Comparison of ENCODE assay signal across 18 cellular contexts in genomic region chr3:173663664-173664063, GRCh38.
A peak's percentile ranks its signal among the peaks of the same experiment; 100 is the strongest.
DNase-seq lines count a peak whose midpoint lies in the region; ATAC-seq and TF ChIP-seq lines count a peak whose summit lies in the region.
"Had no signal": no experiment of that assay in that cellular context is flagged by ENCODE, and none has a peak within 500 bp of the region (broad histone marks: within the 10 kb centered on the region; RNA-seq: fewer than 3 reads in every experiment).

No MANE protein-coding gene starts in this region.

- peaks cover 27% of the 10 kb centered on the region; the same call in 1 of the 2 replicates for H3F3A ChIP-seq in GM23248 (ENCODE audit: insufficient read depth)

- no peaks in the 10 kb centered on the region for H4K20me1 ChIP-seq in GM23248 (ENCODE audit: insufficient read depth)

- H3K36me3 ChIP-seq in GM23248 (ENCODE audit: low read depth) (no peaks in the 10 kb centered on the region), adipocyte (ENCODE audit: control insufficient read depth, insufficient read depth, low read length, severe bottlenecking) (no peaks in the 10 kb centered on the region)

- no peak for TF ChIP-seq CTCF in fibroblast of villous mesenchyme (IDR thresholded peaks at IDR 0.05; ENCODE audit: insufficient read depth, low read depth, low read length)

- H3K4me1 ChIP-seq in GM23248 (ENCODE audit: insufficient read depth) (peaks cover 34% of the 10 kb centered on the region), adipocyte (ENCODE audit: control insufficient read depth, insufficient read depth, low read length) (no peaks in the 10 kb centered on the region)

- DNase-seq in COLO829 (ENCODE audit: low spot score) (peak; percentile 65), GM23248 (peak; percentile 75), adipocyte (ENCODE audit: low read depth) (peak; percentile 38), fibroblast of villous mesenchyme (ENCODE audit: low read depth) (peak; percentile 6), HuH-7.5 (ENCODE audit: low spot score) (no peak)
- DNase-seq in activated CD4-positive, alpha-beta T cell treated with anti-CD3 and anti-CD28 coated beads, Interleukin-2, amount 50 U/mL, for 4 hours, result no peak
- DNase-seq: CD4-positive, alpha-beta T cell; DMS153; NCI-H1105 treated with DMSO at 0.1 percent for 48 hours; NCI-H1694 treated with DMSO at 0.1 percent for 48 hours; NCI-H2107; NCI-H345; NCI-H524 treated with DMSO at 0.1 percent for 48 hours; PC-3; SIG-M5 had no signal

- H3K9me3 ChIP-seq in GM23248 (ENCODE audit: low read depth) (no peaks in the 10 kb centered on the region), adipocyte (ENCODE audit: control insufficient read depth, low read length) (no peaks in the 10 kb centered on the region)

- no peak for ATAC-seq in HG02884 (IDR thresholded peaks at IDR 0.05; ENCODE audit: unreplicated experiment)
- ATAC-seq in GM18873 (IDR thresholded peaks at IDR 0.05; ENCODE audit: low FRiP score, unreplicated experiment), result no peak
- ATAC-seq: PC-3 had no signal

- H3K4me3 ChIP-seq in GM23248 (no peak overlapping the region), adipocyte (ENCODE audit: low read length) (no peak overlapping the region), fibroblast of villous mesenchyme (ENCODE audit: low read depth, low read length) (no peak overlapping the region)

- WGBS in GM23248 (ENCODE audit: low coverage in 1 of 2, low lambda C conversion rate in 2 of 2, missing lambda C conversion rate in 2 of 2), 2 experiments, result 14 to 22% methylated on average over 1 of the region's 1 CpG

- peak overlapping the region; percentile 54 for H3K4me2 ChIP-seq in GM23248 (ENCODE audit: unreplicated experiment)

- in situ Hi-C loops in GM23248 (cut with MboI), result no loop called here

- H3K27ac ChIP-seq in GM23248, result peak overlapping the region; percentile 32
- H3K27ac ChIP-seq: RWPE1 had no signal

- H3K27me3 ChIP-seq in GM23248 (replicated peaks; ENCODE audit: insufficient read depth) (no peaks in the 10 kb centered on the region), adipocyte (replicated peaks; ENCODE audit: control insufficient read depth, insufficient read depth, low read length) (no peaks in the 10 kb centered on the region)

- H3K9me2 ChIP-seq in GM23248 (ENCODE audit: insufficient read depth), result no peaks in the 10 kb centered on the region

- no peaks in the 10 kb centered on the region for H3K79me2 ChIP-seq in GM23248 (ENCODE audit: insufficient read depth)

- H3K9ac ChIP-seq in GM23248, result no peak overlapping the region
- H3K9ac ChIP-seq in adipocyte (ENCODE audit: low read length), result no peak overlapping the region

- no peak overlapping the region for H2AFZ ChIP-seq in GM23248

Comparison
In these comparisons a context has a peak if more than half of its experiments do, and no peak if none do; other contexts are left out.
1. DNase-seq: peak in COLO829 (single experiment), GM23248 (single experiment), adipocyte (single experiment) and fibroblast of villous mesenchyme (single experiment); none in activated CD4-positive, alpha-beta T cell treated with anti-CD3 and anti-CD28 coated beads, Interleukin-2, amount 50 U/mL, for 4 hours (0 of 2) and HuH-7.5 (single experiment).